ENCODE assay signal across 14 cellular contexts in genomic region chr17:12927541-12928425, GRCh38.
A peak's percentile ranks its signal among the peaks of the same experiment; 100 is the strongest.
DNase-seq lines count a peak whose midpoint lies in the region; ATAC-seq and TF ChIP-seq lines count a peak whose summit lies in the region.
"Had no signal": no experiment of that assay in that cellular context is flagged by ENCODE, and none has a peak within 500 bp of the region (broad histone marks: within the 10 kb centered on the region; RNA-seq: fewer than 3 reads in every experiment).

No MANE protein-coding gene starts in this region.

- no peak overlapping the region for H3K27ac Mint-ChIP-seq in type B pancreatic cell
- H3K27ac Mint-ChIP-seq: IgD-negative memory B cell had no signal

- peaks cover 3% of the 10 kb centered on the region for H3K9me3 Mint-ChIP-seq in type B pancreatic cell

- WGBS in right cardiac atrium: 25% methylated on average over 5 of the region's 5 CpGs

- DNase-seq in DMS 273 (lab: John Stamatoyannopoulos, UW; ENCODE audit: unreplicated experiment) (peak; percentile 3), DMS 273 treated with DMSO at 0.1 percent for 48 hours (lab: John Stamatoyannopoulos, UW) (no peak), brain pericyte (ENCODE audit: low read depth, low spot score) (peak; percentile 16), right cardiac atrium (peak; percentile 33 to 76 (median 63)), type B pancreatic cell (ENCODE audit: extremely low spot score, unreplicated experiment) (no peak), NCI-H526 (lab: John Stamatoyannopoulos, UW) (no peak)
- no peak for DNase-seq in stimulated activated CD4-positive, alpha-beta T cell treated with anti-CD3 and anti-CD28 coated beads, Interleukin-2, amount 100 ng/mL, for 24 hours
- DNase-seq: activated CD4-positive, alpha-beta T cell treated with anti-CD3 and anti-CD28 coated beads, Interleukin-2, amount 50 U/mL, for 1 hour; kidney; NCI-H524 treated with DMSO at 0.1 percent for 48 hours; stimulated activated naive CD4-positive, alpha-beta T cell treated with Interleukin-2 at 50 U/mL for 16 hours had no signal

- no peak overlapping the region for H3K4me3 ChIP-seq in right cardiac atrium (ENCODE audit: low read length)

- H3K27ac ChIP-seq in right cardiac atrium (ENCODE audit: low read length): peak overlapping the region; percentile 3
- H3K27ac ChIP-seq: 22Rv1 had no signal

- no peaks in the 10 kb centered on the region for H3K9me3 ChIP-seq in right cardiac atrium (ENCODE audit: control insufficient read depth, low read length)

- intact Hi-C loops in right cardiac atrium (cut with DNase I): loop anchor here in 1 of 4 donors (5.0 kb wide), 1 partner anchor 75 kb away; no protein-coding TSS in a partner anchor

- peaks cover 15% of the 10 kb centered on the region for H3K4me1 Mint-ChIP-seq in type B pancreatic cell (ENCODE audit: unreplicated experiment)
- H3K4me1 Mint-ChIP-seq: IgD-negative memory B cell had no signal

- H3K36me3 Mint-ChIP-seq in type B pancreatic cell: peaks cover 8% of the 10 kb centered on the region

- H3K27me3 Mint-ChIP-seq in type B pancreatic cell: peaks cover 8% of the 10 kb centered on the region
- H3K27me3 Mint-ChIP-seq: IgD-negative memory B cell had no signal

- H3K4me1 ChIP-seq in right cardiac atrium (ENCODE audit: control insufficient read depth, insufficient read depth, low read length): no peaks in the 10 kb centered on the region

- H3K4me3 Mint-ChIP-seq in type B pancreatic cell: peak overlapping the region; percentile 2
- H3K4me3 Mint-ChIP-seq: IgD-negative memory B cell had no signal

- no peak for TF ChIP-seq CTCF in type B pancreatic cell (conservative IDR thresholded peaks at IDR 0.05)

- peak; percentile 89 to 90 for ATAC-seq in right cardiac atrium
- no peak for ATAC-seq in HG03175 (IDR thresholded peaks at IDR 0.05; ENCODE audit: unreplicated experiment)

- no peaks in the 10 kb centered on the region for H3K27me3 ChIP-seq in right cardiac atrium (ENCODE audit: control insufficient read depth, insufficient read depth)

Comparison
In these comparisons a context has a peak if more than half of its experiments do, and no peak if none do; other contexts are left out.
1. DNase-seq: peak in DMS 273 (single experiment), brain pericyte (single experiment) and right cardiac atrium (3 of 3); none in DMS 273 treated with DMSO at 0.1 percent for 48 hours (single experiment), type B pancreatic cell (single experiment), stimulated activated CD4-positive, alpha-beta T cell treated with anti-CD3 and anti-CD28 coated beads, Interleukin-2, amount 100 ng/mL, for 24 hours (0 of 2) and NCI-H526 (0 of 2).